Comparison of ENCODE assay signal across 8 cellular contexts in the genomic region with DNA sequence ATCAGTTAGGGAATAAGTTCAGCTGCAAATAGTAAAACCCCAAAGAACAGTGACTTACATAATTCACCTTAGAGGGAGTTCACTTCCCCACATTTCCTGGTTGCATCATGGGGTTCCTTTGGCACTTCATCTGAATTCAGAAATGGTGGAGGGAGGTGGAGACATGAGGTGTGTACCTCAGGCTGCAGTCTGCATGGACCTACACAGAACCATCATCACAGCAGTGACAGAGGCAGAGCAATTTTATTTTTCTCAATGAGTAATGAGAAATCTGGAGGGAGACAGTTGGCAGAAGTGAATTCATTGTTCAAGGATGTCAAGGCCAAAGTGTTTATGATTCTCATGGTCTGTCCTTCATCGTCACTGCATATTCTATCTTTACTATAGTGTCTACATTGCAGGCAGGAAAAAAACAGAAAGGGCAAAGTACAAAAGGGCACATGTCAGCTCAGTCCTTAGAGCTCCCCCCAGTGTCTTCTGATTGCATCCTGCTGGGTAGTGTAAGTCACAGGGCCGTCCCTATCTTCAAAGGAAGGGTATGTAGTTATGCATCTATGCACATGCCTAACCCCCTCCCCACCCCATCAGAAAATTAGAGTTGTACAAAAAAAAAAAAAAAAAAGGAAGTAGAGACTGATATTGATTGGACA.
A peak's percentile ranks its signal among the peaks of the same experiment; 100 is the strongest.
DNase-seq lines count a peak whose midpoint lies in the region; ATAC-seq and TF ChIP-seq lines count a peak whose summit lies in the region.

No MANE protein-coding gene starts in this region.

- no peak overlapping the region for H3K4me3 ChIP-seq in smooth muscle cell

- CTCF ChIA-PET in T-cell (lab: Charles Lee), result interaction anchor here in 1 of 2 donors (0.7 kb wide), 1 partner anchor 509 kb away, joined by 7 read pairs; no protein-coding TSS in a partner anchor

- H3K4me1 Mint-ChIP-seq in T-cell, result no peaks in the 10 kb centered on the region

- POLR2A ChIA-PET in T-cell (lab: Charles Lee), result no interaction called here

- no peaks in the 10 kb centered on the region for H3F3A ChIP-seq in smooth muscle cell (ENCODE audit: low read depth)

- H3K27ac ChIP-seq in foreskin keratinocyte (no peak overlapping the region), smooth muscle cell (ENCODE audit: low read depth) (no peak overlapping the region)

- no peak overlapping the region for H3K9ac ChIP-seq in smooth muscle cell (ENCODE audit: low read depth)

- H3K9me3 ChIP-seq in smooth muscle cell (replicated peaks; ENCODE audit: low read depth), result no peaks in the 10 kb centered on the region

- H3K27me3 ChIP-seq in foreskin keratinocyte, result peaks cover 23% of the 10 kb centered on the region
- H3K27me3 ChIP-seq in smooth muscle cell (ENCODE audit: low read depth), result peaks cover 9% of the 10 kb centered on the region

- no peak overlapping the region for H3K4me3 Mint-ChIP-seq in T-cell

- no peak overlapping the region for H2AFZ ChIP-seq in smooth muscle cell (ENCODE audit: low read depth)

- TF ChIP-seq CTCF in foreskin keratinocyte (conservative IDR thresholded peaks at IDR 0.05) (peak; percentile 24), smooth muscle cell (IDR thresholded peaks at IDR 0.05; ENCODE audit: borderline replicate concordance, insufficient read depth, poor library complexity, severe bottlenecking) (no peak)

- WGBS in smooth muscle cell (ENCODE audit: low lambda C conversion rate), result 39% methylated on average over 2 of the region's 2 CpGs

- peaks cover 29% of the 10 kb centered on the region in 2 donors for H3K27me3 Mint-ChIP-seq in T-cell

- H3K9me3 Mint-ChIP-seq in T-cell, result no peaks in the 10 kb centered on the region

- no peaks in the 10 kb centered on the region for H3K36me3 Mint-ChIP-seq in T-cell

- DNase-seq in DMS53 (lab: John Stamatoyannopoulos, UW) (peak; percentile 88), NCI-H1694 treated with DMSO at 0.1 percent for 48 hours (lab: John Stamatoyannopoulos, UW) (peak; percentile 35), foreskin keratinocyte (no peak), T-cell (no peak), smooth muscle cell (lab: John Stamatoyannopoulos, UW; ENCODE audit: unreplicated experiment) (no peak)
- DNase-seq in activated T-cell treated with anti-CD3 and anti-CD28 coated beads, Interleukin-2, amount 50 U/mL, for 1 hour, result no peak

- ATAC-seq in GM21381 (IDR thresholded peaks at IDR 0.05; ENCODE audit: unreplicated experiment) (peak; percentile 64), foreskin keratinocyte (no peak), HG03280 (IDR thresholded peaks at IDR 0.05; ENCODE audit: unreplicated experiment) (no peak), T-cell (replicated peaks in 1 of 4) (no peak)

- H3K36me3 ChIP-seq in smooth muscle cell (ENCODE audit: low read depth), result no peaks in the 10 kb centered on the region

- H4K20me1 ChIP-seq in smooth muscle cell (ENCODE audit: low read depth), result no peaks in the 10 kb centered on the region

- H3K4me1 ChIP-seq in foreskin keratinocyte (no peaks in the 10 kb centered on the region), smooth muscle cell (ENCODE audit: low read depth) (no peaks in the 10 kb centered on the region)

- H3K27ac Mint-ChIP-seq in T-cell, result no peak overlapping the region

- H3K4me2 ChIP-seq in smooth muscle cell, result no peak overlapping the region

- H3K79me2 ChIP-seq in smooth muscle cell (ENCODE audit: low read depth), result no peaks in the 10 kb centered on the region

Comparison
In these comparisons a context has a peak if more than half of its experiments do, and no peak if none do; other contexts are left out.
1. DNase-seq: peak in DMS53 (single experiment) and NCI-H1694 treated with DMSO at 0.1 percent for 48 hours (single experiment); none in foreskin keratinocyte (0 of 2), activated T-cell treated with anti-CD3 and anti-CD28 coated beads, Interleukin-2, amount 50 U/mL, for 1 hour (single experiment), T-cell (0 of 34) and smooth muscle cell (single experiment).